ENCODE assay signal across 8 cellular contexts in genomic region chr7:79820387-79820786, GRCh38.
DNase-seq lines count a peak whose midpoint lies in the region; FAIRE-seq and TF ChIP-seq lines count a peak whose summit lies in the region.

No MANE protein-coding gene starts in this region.

- no peaks in the 10 kb centered on the region for H3K4me1 ChIP-seq in H9 (ENCODE audit: insufficient read depth, low read length)

- no peak overlapping the region for H2BK20ac ChIP-seq in H9 (ENCODE audit: low read depth, low read length, poor library complexity, severe bottlenecking)

- no peak overlapping the region for H3K4me3 Mint-ChIP-seq in activated naive CD4-positive, alpha-beta T cell treated with anti-CD3 and anti-CD28 coated beads, Interleukin-2, amount 10 ng/mL, durations not matched to agents 7 days and 5 days
- no peak overlapping the region for H3K4me3 Mint-ChIP-seq in H9

- TF ChIP-seq CTCF in GM13976 (IDR thresholded peaks at IDR 0.05; ENCODE audit: borderline replicate concordance, control extremely low read depth, extremely low read depth, insufficient read depth, missing control alignments): no peak
- no peak for TF ChIP-seq CTCF in H9 (conservative IDR thresholded peaks at IDR 0.05)

- H3K27ac ChIP-seq in H9 (ENCODE audit: insufficient read length, low read depth, low read length): no peak overlapping the region

- no peak overlapping the region for H4K8ac ChIP-seq in H9 (replicated peaks; ENCODE audit: insufficient read length, low read depth, low read length)

- no peaks in the 10 kb centered on the region for H3K23me2 ChIP-seq in H9 (ENCODE audit: insufficient read length, low read depth, low read length, poor library complexity, severe bottlenecking)

- H2BK120ac ChIP-seq in H9 (ENCODE audit: low read depth, low read length, poor library complexity, severe bottlenecking): no peak overlapping the region

- no peaks in the 10 kb centered on the region for H3K79me1 ChIP-seq in H9 (ENCODE audit: insufficient read depth, low read depth, low read length, poor library complexity, severe bottlenecking)

- peak; percentile 97 for DNase-seq in DMS 273 treated with DMSO at 0.1 percent for 48 hours (lab: John Stamatoyannopoulos, UW)
- DNase-seq in NCI-H2107 (lab: John Stamatoyannopoulos, UW): peak; percentile 33
- peak; percentile 77 for DNase-seq in cerebellum (ENCODE audit: low spot score)
- peak; percentile 13 for DNase-seq in mucosa of gallbladder (ENCODE audit: low spot score)
- no peak for DNase-seq in GM12892 (ENCODE audit: insufficient read length)
- no peak for DNase-seq in GM13976 (ENCODE audit: low spot score)
- DNase-seq in activated naive CD4-positive, alpha-beta T cell treated with anti-CD3 and anti-CD28 coated beads, Interleukin-2, amount 10 ng/mL, durations not matched to agents 7 days and 5 days: no peak
- no peak for DNase-seq in H9

- H3K56ac ChIP-seq in H9 (ENCODE audit: insufficient read length, low read depth, low read length): no peak overlapping the region

- no peak overlapping the region for H2BK12ac ChIP-seq in H9 (ENCODE audit: insufficient read length, low read depth, low read length)

- no peak overlapping the region for H3K18ac ChIP-seq in H9 (ENCODE audit: insufficient read length, low read depth, low read length)

- H2BK15ac ChIP-seq in H9 (ENCODE audit: low read depth, low read length): no peak overlapping the region

- no peak for FAIRE-seq in GM12892 (lab: Jason Lieb, UNC)

- no peaks in the 10 kb centered on the region for H3K27me3 Mint-ChIP-seq in activated naive CD4-positive, alpha-beta T cell treated with anti-CD3 and anti-CD28 coated beads, Interleukin-2, amount 10 ng/mL, durations not matched to agents 7 days and 5 days
- H3K27me3 Mint-ChIP-seq in H9 (ENCODE audit: low read depth): no peaks in the 10 kb centered on the region

- in situ Hi-C loops in GM13976 (cut with MboI; ENCODE audit: low sequenced_read_pairs, unreplicated experiment): no loop called here

- no peak overlapping the region for H3K4ac ChIP-seq in H9 (ENCODE audit: low read depth, low read length)

- no peaks in the 10 kb centered on the region for H4K20me1 ChIP-seq in H9 (ENCODE audit: control insufficient read depth, insufficient read depth, insufficient read length)

- H3T11ph ChIP-seq in H9 (ENCODE audit: low read length): no peak overlapping the region

- no peak overlapping the region for H2BK5ac ChIP-seq in H9 (ENCODE audit: insufficient read length, low read length)

- no peak overlapping the region for H3K9ac ChIP-seq in H9 (ENCODE audit: extremely low read depth, insufficient read length, low read length)

- H2AFZ ChIP-seq in H9 (ENCODE audit: low read length): no peak overlapping the region

- no peaks in the 10 kb centered on the region for H3K27me3 ChIP-seq in H9 (ENCODE audit: insufficient read depth, low read length)

- no peaks in the 10 kb centered on the region for H3K36me3 Mint-ChIP-seq in activated naive CD4-positive, alpha-beta T cell treated with anti-CD3 and anti-CD28 coated beads, Interleukin-2, amount 10 ng/mL, durations not matched to agents 7 days and 5 days
- no peaks in the 10 kb centered on the region for H3K36me3 Mint-ChIP-seq in H9 (ENCODE audit: insufficient read depth in 1 of 3, low read depth in 3 of 3)

- no peak for TF ChIP-seq POLR2A in GM12892 (IDR thresholded peaks at IDR 0.05; ENCODE audit: low read depth, low read length)

- CTCF ChIA-PET in activated naive CD4-positive, alpha-beta T cell treated with anti-CD3 and anti-CD28 coated beads, Interleukin-2, amount 10 ng/mL, durations not matched to agents 7 days and 5 days (lab: Charles Lee): no interaction called here

- H2AK5ac ChIP-seq in H9 (ENCODE audit: insufficient read length, low read length): no peak overlapping the region

- H3K14ac ChIP-seq in H9 (ENCODE audit: insufficient read depth, low read length): no peak overlapping the region

- H3K4me1 Mint-ChIP-seq in activated naive CD4-positive, alpha-beta T cell treated with anti-CD3 and anti-CD28 coated beads, Interleukin-2, amount 10 ng/mL, durations not matched to agents 7 days and 5 days: no peaks in the 10 kb centered on the region
- H3K4me1 Mint-ChIP-seq in H9: no peaks in the 10 kb centered on the region

- H3K23ac ChIP-seq in H9 (ENCODE audit: insufficient read length, low read depth, low read length): no peak overlapping the region

- H3K79me2 ChIP-seq in H9 (ENCODE audit: insufficient read depth, low read length): no peaks in the 10 kb centered on the region

- WGBS in H9 (ENCODE audit: extremely low coverage, insufficient read length, low lambda C conversion rate): no CpG with 5 or more reads among the region's 6 CpGs

- no peak overlapping the region for H4K91ac ChIP-seq in H9 (ENCODE audit: insufficient read length, low read depth, low read length)

- H3K27ac Mint-ChIP-seq in activated naive CD4-positive, alpha-beta T cell treated with anti-CD3 and anti-CD28 coated beads, Interleukin-2, amount 10 ng/mL, durations not matched to agents 7 days and 5 days: no peak overlapping the region
- H3K27ac Mint-ChIP-seq in H9: no peak overlapping the region

- no peaks in the 10 kb centered on the region for H3K9me3 ChIP-seq in H9 (ENCODE audit: control insufficient read depth, low read depth, low read length)

- no peak overlapping the region for H3K4me2 ChIP-seq in H9 (ENCODE audit: insufficient read depth, insufficient read length, low read length)

- no peak overlapping the region for H4K5ac ChIP-seq in H9 (ENCODE audit: insufficient read length, low read depth, low read length)

- no peaks in the 10 kb centered on the region for H3K9me3 Mint-ChIP-seq in activated naive CD4-positive, alpha-beta T cell treated with anti-CD3 and anti-CD28 coated beads, Interleukin-2, amount 10 ng/mL, durations not matched to agents 7 days and 5 days
- H3K9me3 Mint-ChIP-seq in H9: no peaks in the 10 kb centered on the region

Comparison
In these comparisons a context has a peak if more than half of its experiments do, and no peak if none do; other contexts are left out.
1. DNase-seq: peak in DMS 273 treated with DMSO at 0.1 percent for 48 hours (single experiment), NCI-H2107 (single experiment), cerebellum (single experiment) and mucosa of gallbladder (single experiment); none in GM12892 (single experiment), GM13976 (single experiment), activated naive CD4-positive, alpha-beta T cell treated with anti-CD3 and anti-CD28 coated beads, Interleukin-2, amount 10 ng/mL, durations not matched to agents 7 days and 5 days (single experiment) and H9 (single experiment).